9 cellular contexts compared by ENCODE assay signal in genomic region chr4:15651682-15652081, GRCh38. TPM values are rescaled to one million over a fixed set of nuclear protein-coding genes. Genes with fewer than 3 reads are reported as not detected.
DNase-seq lines count a peak whose midpoint lies in the region; ATAC-seq lines count a peak whose summit lies in the region.
"Had no signal": no experiment of that assay in that cellular context is flagged by ENCODE, and none has a peak within 500 bp of the region (broad histone marks: within the 10 kb centered on the region; RNA-seq: fewer than 3 reads in every experiment).

No MANE protein-coding gene starts in this region.

- H3K27me3 Mint-ChIP-seq in activated CD4-positive, alpha-beta T cell treated with anti-CD3 and anti-CD28 coated beads, Interleukin-2, amount 10 ng/mL, durations not matched to agents 24 days and 14 days: peaks cover 1% of the 10 kb centered on the region
- no peaks in the 10 kb centered on the region for H3K27me3 Mint-ChIP-seq in activated naive CD8-positive, alpha-beta T cell

- H3K4me3 Mint-ChIP-seq in activated CD4-positive, alpha-beta T cell treated with anti-CD3 and anti-CD28 coated beads, Interleukin-2, amount 10 ng/mL, durations not matched to agents 24 days and 14 days: peak overlapping the region; percentile 29
- H3K4me3 Mint-ChIP-seq in activated naive CD8-positive, alpha-beta T cell: peak overlapping the region; percentile 60

- peak overlapping the region in 4 of 5 donors; percentile 22 to 92 (median 68) for H3K9ac ChIP-seq in subcutaneous abdominal adipose tissue (ENCODE audit: low read length in 5 of 5)

- peak overlapping the region; percentile 99 for H3K27ac ChIP-seq in subcutaneous abdominal adipose tissue (ENCODE audit: low read depth, low read length)
- H3K27ac ChIP-seq: SJCRH30 had no signal

- H3K36me3 ChIP-seq in subcutaneous abdominal adipose tissue (ENCODE audit: control insufficient read depth in 5 of 5, insufficient read depth in 5 of 5, low read length in 5 of 5): no peaks in the 10 kb centered on the region
- H3K36me3 ChIP-seq: SJCRH30 had no signal

- intact Hi-C loops in activated CD4-positive, alpha-beta T cell treated with anti-CD3 and anti-CD28 coated beads, Interleukin-2, amount 10 ng/mL, durations not matched to agents 24 days and 14 days (cut with micrococcal nuclease): loop anchor here (2.0 to 10.0 kb wide), 6 partner anchors 306 to 1997 kb away; partner anchors contain the start of gene TAPT1

- H3K4me1 ChIP-seq in subcutaneous abdominal adipose tissue (ENCODE audit: control insufficient read depth in 5 of 5, insufficient read depth in 5 of 5, low read length in 5 of 5): peaks cover 5 to 63% (median 53%) of the 10 kb centered on the region in 5 donors

- no peaks in the 10 kb centered on the region for H3K9me3 ChIP-seq in subcutaneous abdominal adipose tissue (ENCODE audit: control insufficient read depth in 5 of 5, low read length in 5 of 5)
- H3K9me3 ChIP-seq: SJCRH30 had no signal

- H3K4me1 Mint-ChIP-seq in activated CD4-positive, alpha-beta T cell treated with anti-CD3 and anti-CD28 coated beads, Interleukin-2, amount 10 ng/mL, durations not matched to agents 24 days and 14 days: peaks cover 50% of the 10 kb centered on the region
- peaks cover 74% of the 10 kb centered on the region for H3K4me1 Mint-ChIP-seq in activated naive CD8-positive, alpha-beta T cell (ENCODE audit: low read depth)

- H3K4me3 ChIP-seq in subcutaneous abdominal adipose tissue (ENCODE audit: low read depth in 1 of 5, low read length in 5 of 5): no peak overlapping the region
- H3K4me3 ChIP-seq: SJCRH30 had no signal

- ATAC-seq in GM18867 (IDR thresholded peaks at IDR 0.05; ENCODE audit: unreplicated experiment): no peak
- ATAC-seq in HG03354 (IDR thresholded peaks at IDR 0.05; ENCODE audit: poor library complexity, severe bottlenecking, unreplicated experiment): no peak
- no peak for ATAC-seq in HG03520 (IDR thresholded peaks at IDR 0.05; ENCODE audit: unreplicated experiment)

- H3K9me3 Mint-ChIP-seq in activated CD4-positive, alpha-beta T cell treated with anti-CD3 and anti-CD28 coated beads, Interleukin-2, amount 10 ng/mL, durations not matched to agents 24 days and 14 days: no peaks in the 10 kb centered on the region
- no peaks in the 10 kb centered on the region for H3K9me3 Mint-ChIP-seq in activated naive CD8-positive, alpha-beta T cell (ENCODE audit: low read depth)

- H3K27me3 ChIP-seq in subcutaneous abdominal adipose tissue (ENCODE audit: control insufficient read depth in 5 of 5, insufficient read depth in 4 of 5, low read length in 5 of 5): no peaks in the 10 kb centered on the region
- H3K27me3 ChIP-seq: SJCRH30 had no signal

- H3K36me3 Mint-ChIP-seq in activated CD4-positive, alpha-beta T cell treated with anti-CD3 and anti-CD28 coated beads, Interleukin-2, amount 10 ng/mL, durations not matched to agents 24 days and 14 days (ENCODE audit: low read depth): peaks cover 8% of the 10 kb centered on the region
- no peaks in the 10 kb centered on the region for H3K36me3 Mint-ChIP-seq in activated naive CD8-positive, alpha-beta T cell

- no peak for DNase-seq in activated CD4-positive, alpha-beta T cell treated with anti-CD3 and anti-CD28 coated beads, Interleukin-2, amount 10 ng/mL, durations not matched to agents 24 days and 14 days
- no peak for DNase-seq in activated CD4-positive, alpha-beta T cell treated with anti-CD3 and anti-CD28 coated beads for 1 hour
- DNase-seq in iris pigment epithelial cell (ENCODE audit: low read depth): peak; percentile 8

- peak overlapping the region; percentile 4 for H3K27ac Mint-ChIP-seq in activated CD4-positive, alpha-beta T cell treated with anti-CD3 and anti-CD28 coated beads, Interleukin-2, amount 10 ng/mL, durations not matched to agents 24 days and 14 days
- peak overlapping the region; percentile 46 for H3K27ac Mint-ChIP-seq in activated naive CD8-positive, alpha-beta T cell

RNA-seq across cellular contexts. Expression of gene FBXL5, which starts 3.5 kb away (rescaled TPM):
- 28.9 and 31.2 TPM in 2 replicates for total RNA-seq in activated CD4-positive, alpha-beta T cell treated with anti-CD3 and anti-CD28 coated beads, Interleukin-2, amount 10 ng/mL, durations not matched to agents 24 days and 14 days

RNA-seq across cellular contexts. Expression of gene FAM200B, which starts 29.9 kb away (rescaled TPM):
- 6.0 and 9.9 TPM in 2 replicates for total RNA-seq in activated CD4-positive, alpha-beta T cell treated with anti-CD3 and anti-CD28 coated beads, Interleukin-2, amount 10 ng/mL, durations not matched to agents 24 days and 14 days

RNA-seq across cellular contexts. Expression of gene BST1, which starts 51.2 kb away (rescaled TPM):
- 0.12 and 0.72 TPM in 2 replicates for total RNA-seq in activated CD4-positive, alpha-beta T cell treated with anti-CD3 and anti-CD28 coated beads, Interleukin-2, amount 10 ng/mL, durations not matched to agents 24 days and 14 days
